Comparison of ENCODE assay signal across 7 cellular contexts in genomic region chr14:23056956-23057756, GRCh38. TPM values are rescaled to one million over a fixed set of nuclear protein-coding genes. Genes with fewer than 3 reads are reported as not detected.
DNase-seq lines count a peak whose midpoint lies in the region; ATAC-seq and TF ChIP-seq lines count a peak whose summit lies in the region.

Gene CDH24, minus strand, starts transcription at chr14:23057520. Its CDS starts 1,787 bp downstream, at chr14:23055733.

- 1% methylated on average over 73 of the region's 73 CpGs for WGBS in HUES64
- WGBS in esophagus squamous epithelium, 2 donors, result 3 to 6% methylated on average over 17 to 21 of the region's 73 CpGs

- DNase-seq in activated CD8-positive, alpha-beta memory T cell treated with anti-CD3 and anti-CD28 coated beads, Interleukin-2, amount 50 U/mL, for 48 hours, result peak; percentile 81
- no peak for DNase-seq in esophagus squamous epithelium (lab: John Stamatoyannopoulos, UW)
- DNase-seq in natural killer cell, result peak; percentile 63
- no peak for DNase-seq in inferior parietal cortex (ENCODE audit: extremely low spot score)

- peaks cover 46% of the 10 kb centered on the region for H3K36me3 ChIP-seq in HUES64 (ENCODE audit: insufficient read depth, low read length)
- H3K36me3 ChIP-seq in esophagus squamous epithelium, result peaks cover 16 to 40% (median 31%) of the 10 kb centered on the region in 3 donors

- peak; percentile 62 for ATAC-seq in GM19351 (IDR thresholded peaks at IDR 0.05; ENCODE audit: unreplicated experiment)
- ATAC-seq in natural killer cell, result peak; percentile 75 to 82 (median 75)

- TF ChIP-seq POLR2A in esophagus squamous epithelium (IDR thresholded peaks at IDR 0.05), result peak in 1 of 4 donors; percentile 56

- H3K9me3 Mint-ChIP-seq in natural killer cell, result no peaks in the 10 kb centered on the region

- H3K27ac ChIP-seq in HUES64 (ENCODE audit: low read depth, low read length) (peak within 1 kb of the TSS; percentile 88), esophagus squamous epithelium (peak within 1 kb of the TSS; percentile 78 to 87 (median 85)), temporal lobe (ENCODE audit: low read depth, low read length) (peak within 1 kb of the TSS; percentile 57)

- TF ChIP-seq CTCF in esophagus squamous epithelium (IDR thresholded peaks at IDR 0.05) (no peak), natural killer cell (IDR thresholded peaks at IDR 0.05) (no peak)

- no peaks in the 10 kb centered on the region for H3K9me3 ChIP-seq in HUES64 (ENCODE audit: insufficient read depth, low read depth, low read length)
- no peaks in the 10 kb centered on the region for H3K9me3 ChIP-seq in esophagus squamous epithelium

- peaks cover 7% of the 10 kb centered on the region for H3K36me3 Mint-ChIP-seq in natural killer cell

- peak within 1 kb of the TSS; percentile 61 to 91 for H3K27ac Mint-ChIP-seq in natural killer cell

- H3K27me3 ChIP-seq in HUES64 (ENCODE audit: insufficient read depth, low read length) (peaks cover 5% of the 10 kb centered on the region; the same call in 1 of the 2 replicates), esophagus squamous epithelium (no peaks in the 10 kb centered on the region)

- peaks cover 17 to 27% of the 10 kb centered on the region in 2 donors for H3K4me1 Mint-ChIP-seq in natural killer cell

- peaks cover 0 to 3% of the 10 kb centered on the region in 2 donors for H3K27me3 Mint-ChIP-seq in natural killer cell (ENCODE audit: low read depth in 2 of 2)

- H3K4me1 ChIP-seq in HUES64 (ENCODE audit: insufficient read depth, low read length) (peaks cover 4% of the 10 kb centered on the region), esophagus squamous epithelium (peaks cover 15 to 33% (median 18%) of the 10 kb centered on the region in 3 donors)

- H3K9ac ChIP-seq in HUES64 (ENCODE audit: low read depth, low read length), result peak within 1 kb of the TSS; percentile 70

- H3K4me3 Mint-ChIP-seq in natural killer cell, result peak within 1 kb of the TSS; percentile 90

- peak within 1 kb of the TSS; percentile 63 for H3K4me3 ChIP-seq in HUES64 (ENCODE audit: low read length)
- H3K4me3 ChIP-seq in esophagus squamous epithelium, result peak within 1 kb of the TSS; percentile 66 to 86 (median 73)

- intact Hi-C loops in esophagus squamous epithelium (cut with DNase I), result loop anchor here (5.0 kb wide), 1 partner anchor 70 kb away; no protein-coding TSS in a partner anchor
- intact Hi-C loops in natural killer cell (cut with micrococcal nuclease), result loop anchor here (1.0 to 10.0 kb wide), 4 partner anchors 50 to 672 kb away; partner anchors contain the start of gene PRMT5

RNA-seq across cellular contexts. Expression of gene CDH24, which starts in this region (rescaled TPM):
- polyA plus RNA-seq in HUES64 (2013, experiment 1 of 2), result 14.2 TPM
- 17.5 TPM for polyA plus RNA-seq in HUES64 (2013, experiment 2 of 2)
- 1 to 10 TPM; 3.4 to 6.7 (median 4.8) TPM for total RNA-seq in esophagus squamous epithelium
- total RNA-seq in natural killer cell, result 1 to 10 TPM; 1.9 to 4.9 (median 2.8) TPM
- 12.0 TPM for total RNA-seq in temporal lobe

Comparison
In these comparisons a context has a peak if more than half of its experiments do, and no peak if none do; other contexts are left out.
1. DNase-seq: peak in activated CD8-positive, alpha-beta memory T cell treated with anti-CD3 and anti-CD28 coated beads, Interleukin-2, amount 50 U/mL, for 48 hours (single experiment) and natural killer cell (single experiment); none in esophagus squamous epithelium (single experiment) and inferior parietal cortex (single experiment).
2. Peak in every context shown above with its lines, with median percentiles within 50 percentile points of each other: H3K27ac ChIP-seq.